In genomic region chrX:97155809-97156208, GRCh38 we compare ENCODE assay signal across 21 cellular contexts.
"Had no signal": no experiment of that assay in that cellular context is flagged by ENCODE, and none has a peak within 500 bp of the region (broad histone marks: within the 10 kb centered on the region; RNA-seq: fewer than 3 reads in every experiment).

No MANE protein-coding gene starts in this region.

- H3K27ac ChIP-seq: colonic mucosa, foreskin keratinocyte, hepatocyte, neutrophil, spleen had no signal

- ATAC-seq: foreskin keratinocyte, left colon, left ventricle myocardium superior, sciatic nerve had no signal

- FAIRE-seq: endothelial cell of umbilical vein had no signal

- H3K79me2 ChIP-seq: hepatocyte had no signal

- H3K27ac Mint-ChIP-seq: endodermal cell, naive B cell had no signal

- H3K4me1 ChIP-seq: colonic mucosa, foreskin keratinocyte, spleen had no signal

- H3K9me3 Mint-ChIP-seq: endodermal cell had no signal

- H2AFZ ChIP-seq: hepatocyte had no signal

- H3K36me3 ChIP-seq: colonic mucosa, neutrophil, spleen had no signal

- H3K4me3 Mint-ChIP-seq: endodermal cell, naive B cell had no signal

- H3K27me3 ChIP-seq: colonic mucosa, foreskin keratinocyte, hepatocyte, neutrophil, spleen had no signal

- H3K9me3 ChIP-seq: colonic mucosa, neutrophil, spleen had no signal

- H3K4me3 ChIP-seq: colonic mucosa, hepatocyte, lung, spleen had no signal

- DNase-seq: colonic mucosa; dermis blood vessel endothelial cell; endodermal cell; erythroblast; foreskin keratinocyte; left colon; left ventricle myocardium superior; mesenchymal stem cell; naive B cell; posterior cingulate gyrus; spleen; stimulated activated CD4-positive, alpha-beta T cell treated with anti-CD3 and anti-CD28 coated beads, Interleukin-15, amount 100 ng/mL, for 24 hours; stimulated activated CD4-positive, alpha-beta T cell treated with anti-CD3 and anti-CD28 coated beads, Interleukin-1b, Interleukin-23, amount 100 ng/mL, for 48 hours; stimulated activated CD4-positive, alpha-beta T cell treated with anti-CD3 and anti-CD28 coated beads, Interleukin-4, amount 100 ng/mL, for 24 hours; stimulated activated naive CD4-positive, alpha-beta T cell; trophoblast cell had no signal

- H3K4me2 ChIP-seq: hepatocyte had no signal

- H3K27me3 Mint-ChIP-seq: naive B cell had no signal

- H3K36me3 Mint-ChIP-seq: naive B cell had no signal
